1 cellular context compared by ENCODE assay signal in genomic region chr20:49713779-49714712, GRCh38.
TF ChIP-seq lines count a peak whose summit lies in the region.

B4GALT5 (minus strand) TSS chr20:49713878; CDS start chr20:49713690, 188 bp downstream.

TF ChIP-seq in HepG2, 621 proteins besides CTCF, POLR2A, EP300 and RAD21 (continued from another document and continues in another):
- peak; percentile 82; the same call in 1 of the 2 replicates for TF ChIP-seq ZNF704 (CRISPR knock-in tag; IDR thresholded peaks at IDR 0.05; ENCODE audit: borderline replicate concordance)
- no peak for TF ChIP-seq ZNF652 (CRISPR knock-in tag; IDR thresholded peaks at IDR 0.05; ENCODE audit: borderline replicate concordance, low read depth)
- TF ChIP-seq ZNF256 (CRISPR knock-in tag; conservative IDR thresholded peaks at IDR 0.05): peak; percentile 16; the same call in 1 of the 2 replicates
- no peak; the same call in 1 of the 2 replicates for TF ChIP-seq ZNF337 (CRISPR knock-in tag; IDR thresholded peaks at IDR 0.05; ENCODE audit: borderline replicate concordance, low read depth)
- TF ChIP-seq KLF16 (CRISPR knock-in tag; IDR thresholded peaks at IDR 0.05): peak in 1 of 2 experiments; percentile 69; a peak in 1 of 4 replicates
- no peak for TF ChIP-seq SRF (IDR thresholded peaks at IDR 0.05; ENCODE audit: low read depth, low read length)
- 0 out of 2 replicates have a peak, but pooled peaks have one; percentile 30 for TF ChIP-seq FIP1L1 (IDR thresholded peaks at IDR 0.05; ENCODE audit: borderline replicate concordance, insufficient read depth, low read depth, low read length)
- TF ChIP-seq, protein P1, sequence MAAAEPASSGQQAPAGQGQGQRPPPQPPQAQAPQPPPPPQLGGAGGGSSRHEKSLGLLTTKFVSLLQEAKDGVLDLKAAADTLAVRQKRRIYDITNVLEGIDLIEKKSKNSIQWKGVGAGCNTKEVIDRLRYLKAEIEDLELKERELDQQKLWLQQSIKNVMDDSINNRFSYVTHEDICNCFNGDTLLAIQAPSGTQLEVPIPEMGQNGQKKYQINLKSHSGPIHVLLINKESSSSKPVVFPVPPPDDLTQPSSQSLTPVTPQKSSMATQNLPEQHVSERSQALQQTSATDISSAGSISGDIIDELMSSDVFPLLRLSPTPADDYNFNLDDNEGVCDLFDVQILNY (CRISPR knock-in tag; conservative IDR thresholded peaks at IDR 0.05): no peak
- TF ChIP-seq, protein P2, sequence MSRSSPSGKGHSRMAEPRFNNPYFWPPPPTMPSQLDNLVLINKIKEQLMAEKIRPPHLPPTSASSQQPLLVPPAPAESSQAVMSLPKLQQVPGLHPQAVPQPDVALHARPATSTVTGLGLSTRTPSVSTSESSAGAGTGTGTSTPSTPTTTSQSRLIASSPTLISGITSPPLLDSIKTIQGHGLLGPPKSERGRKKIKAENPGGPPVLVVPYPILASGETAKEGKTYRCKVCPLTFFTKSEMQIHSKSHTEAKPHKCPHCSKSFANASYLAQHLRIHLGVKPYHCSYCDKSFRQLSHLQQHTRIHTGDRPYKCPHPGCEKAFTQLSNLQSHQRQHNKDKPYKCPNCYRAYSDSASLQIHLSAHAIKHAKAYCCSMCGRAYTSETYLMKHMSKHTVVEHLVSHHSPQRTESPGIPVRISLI (CRISPR knock-in tag; IDR thresholded peaks at IDR 0.05; ENCODE audit: borderline replicate concordance): peak; percentile 55; the same call in 1 of the 2 replicates
- TF ChIP-seq, protein P3, sequence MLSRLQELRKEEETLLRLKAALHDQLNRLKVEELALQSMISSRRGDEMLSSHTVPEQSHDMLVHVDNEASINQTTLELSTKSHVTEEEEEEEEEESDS (CRISPR knock-in tag; IDR thresholded peaks at IDR 0.05; ENCODE audit: borderline replicate concordance): no peak
- TF ChIP-seq ISL2 (CRISPR knock-in tag; IDR thresholded peaks at IDR 0.05): peak; percentile 41; the same call in 1 of the 2 replicates
- TF ChIP-seq, protein P4, sequence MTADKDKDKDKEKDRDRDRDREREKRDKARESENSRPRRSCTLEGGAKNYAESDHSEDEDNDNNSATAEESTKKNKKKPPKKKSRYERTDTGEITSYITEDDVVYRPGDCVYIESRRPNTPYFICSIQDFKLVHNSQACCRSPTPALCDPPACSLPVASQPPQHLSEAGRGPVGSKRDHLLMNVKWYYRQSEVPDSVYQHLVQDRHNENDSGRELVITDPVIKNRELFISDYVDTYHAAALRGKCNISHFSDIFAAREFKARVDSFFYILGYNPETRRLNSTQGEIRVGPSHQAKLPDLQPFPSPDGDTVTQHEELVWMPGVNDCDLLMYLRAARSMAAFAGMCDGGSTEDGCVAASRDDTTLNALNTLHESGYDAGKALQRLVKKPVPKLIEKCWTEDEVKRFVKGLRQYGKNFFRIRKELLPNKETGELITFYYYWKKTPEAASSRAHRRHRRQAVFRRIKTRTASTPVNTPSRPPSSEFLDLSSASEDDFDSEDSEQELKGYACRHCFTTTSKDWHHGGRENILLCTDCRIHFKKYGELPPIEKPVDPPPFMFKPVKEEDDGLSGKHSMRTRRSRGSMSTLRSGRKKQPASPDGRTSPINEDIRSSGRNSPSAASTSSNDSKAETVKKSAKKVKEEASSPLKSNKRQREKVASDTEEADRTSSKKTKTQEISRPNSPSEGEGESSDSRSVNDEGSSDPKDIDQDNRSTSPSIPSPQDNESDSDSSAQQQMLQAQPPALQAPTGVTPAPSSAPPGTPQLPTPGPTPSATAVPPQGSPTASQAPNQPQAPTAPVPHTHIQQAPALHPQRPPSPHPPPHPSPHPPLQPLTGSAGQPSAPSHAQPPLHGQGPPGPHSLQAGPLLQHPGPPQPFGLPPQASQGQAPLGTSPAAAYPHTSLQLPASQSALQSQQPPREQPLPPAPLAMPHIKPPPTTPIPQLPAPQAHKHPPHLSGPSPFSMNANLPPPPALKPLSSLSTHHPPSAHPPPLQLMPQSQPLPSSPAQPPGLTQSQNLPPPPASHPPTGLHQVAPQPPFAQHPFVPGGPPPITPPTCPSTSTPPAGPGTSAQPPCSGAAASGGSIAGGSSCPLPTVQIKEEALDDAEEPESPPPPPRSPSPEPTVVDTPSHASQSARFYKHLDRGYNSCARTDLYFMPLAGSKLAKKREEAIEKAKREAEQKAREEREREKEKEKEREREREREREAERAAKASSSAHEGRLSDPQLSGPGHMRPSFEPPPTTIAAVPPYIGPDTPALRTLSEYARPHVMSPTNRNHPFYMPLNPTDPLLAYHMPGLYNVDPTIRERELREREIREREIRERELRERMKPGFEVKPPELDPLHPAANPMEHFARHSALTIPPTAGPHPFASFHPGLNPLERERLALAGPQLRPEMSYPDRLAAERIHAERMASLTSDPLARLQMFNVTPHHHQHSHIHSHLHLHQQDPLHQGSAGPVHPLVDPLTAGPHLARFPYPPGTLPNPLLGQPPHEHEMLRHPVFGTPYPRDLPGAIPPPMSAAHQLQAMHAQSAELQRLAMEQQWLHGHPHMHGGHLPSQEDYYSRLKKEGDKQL (CRISPR knock-in tag; IDR thresholded peaks at IDR 0.05; ENCODE audit: low read depth): no peak
- no peak for TF ChIP-seq NFRKB (IDR thresholded peaks at IDR 0.05)
- no peak for TF ChIP-seq STAT6 (CRISPR knock-in tag; IDR thresholded peaks at IDR 0.05; ENCODE audit: borderline replicate concordance)
- TF ChIP-seq SOX6 (IDR thresholded peaks at IDR 0.05): no peak
- TF ChIP-seq SOX6 (CRISPR knock-in tag; IDR thresholded peaks at IDR 0.05): peak; percentile 56
- TF ChIP-seq KDM6A (CRISPR knock-in tag; IDR thresholded peaks at IDR 0.05; ENCODE audit: low read depth): 0 out of 2 replicates have a peak, but pooled peaks have one; percentile 23
- TF ChIP-seq SMC3 (IDR thresholded peaks at IDR 0.05; ENCODE audit: low read length): no peak
- TF ChIP-seq RBM39 (IDR thresholded peaks at IDR 0.05; ENCODE audit: low read depth, low read length, poor library complexity, severe bottlenecking): no peak
- peak; percentile 80 for TF ChIP-seq CCDC6 (CRISPR knock-in tag; IDR thresholded peaks at IDR 0.05)
- TF ChIP-seq TAF15 (IDR thresholded peaks at IDR 0.05; ENCODE audit: low read depth, low read length, poor library complexity, severe bottlenecking): no peak
- TF ChIP-seq ZNF776 (CRISPR knock-in tag; IDR thresholded peaks at IDR 0.05): no peak; the same call in 1 of the 2 replicates
- TF ChIP-seq ZFX (CRISPR knock-in tag; IDR thresholded peaks at IDR 0.05; ENCODE audit: low read depth): peak; percentile 48; the same call in 1 of the 2 replicates
- TF ChIP-seq GPN1 (CRISPR knock-in tag; IDR thresholded peaks at IDR 0.05; ENCODE audit: borderline replicate concordance): no peak
- no peak for TF ChIP-seq ZSCAN22 (CRISPR knock-in tag; IDR thresholded peaks at IDR 0.05)
- no peak for TF ChIP-seq ZNF816 (CRISPR knock-in tag; IDR thresholded peaks at IDR 0.05; ENCODE audit: borderline replicate concordance)
- TF ChIP-seq NR2F6 (IDR thresholded peaks at IDR 0.05): no peak
- no peak for TF ChIP-seq NR2F6 (CRISPR knock-in tag; IDR thresholded peaks at IDR 0.05)
- peak; percentile 74; the same call in 1 of the 2 replicates for TF ChIP-seq ZNF768 (CRISPR knock-in tag; IDR thresholded peaks at IDR 0.05)
- peak; percentile 53 for TF ChIP-seq ZNF264 (CRISPR knock-in tag; IDR thresholded peaks at IDR 0.05)
- peak; percentile 75 for TF ChIP-seq SALL1 (CRISPR knock-in tag; IDR thresholded peaks at IDR 0.05)
- TF ChIP-seq DNMT3B (CRISPR knock-in tag; conservative IDR thresholded peaks at IDR 0.05): no peak
- no peak for TF ChIP-seq ZNF224 (CRISPR knock-in tag; IDR thresholded peaks at IDR 0.05)
- TF ChIP-seq, protein P5, sequence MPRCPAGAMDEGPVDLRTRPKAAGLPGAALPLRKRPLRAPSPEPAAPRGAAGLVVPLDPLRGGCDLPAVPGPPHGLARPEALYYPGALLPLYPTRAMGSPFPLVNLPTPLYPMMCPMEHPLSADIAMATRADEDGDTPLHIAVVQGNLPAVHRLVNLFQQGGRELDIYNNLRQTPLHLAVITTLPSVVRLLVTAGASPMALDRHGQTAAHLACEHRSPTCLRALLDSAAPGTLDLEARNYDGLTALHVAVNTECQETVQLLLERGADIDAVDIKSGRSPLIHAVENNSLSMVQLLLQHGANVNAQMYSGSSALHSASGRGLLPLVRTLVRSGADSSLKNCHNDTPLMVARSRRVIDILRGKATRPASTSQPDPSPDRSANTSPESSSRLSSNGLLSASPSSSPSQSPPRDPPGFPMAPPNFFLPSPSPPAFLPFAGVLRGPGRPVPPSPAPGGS (CRISPR knock-in tag; IDR thresholded peaks at IDR 0.05): peak; percentile 21; the same call in 1 of the 2 replicates
- TF ChIP-seq AHR (CRISPR knock-in tag; IDR thresholded peaks at IDR 0.05): peak; percentile 56; the same call in 1 of the 2 replicates
- TF ChIP-seq, protein P6, sequence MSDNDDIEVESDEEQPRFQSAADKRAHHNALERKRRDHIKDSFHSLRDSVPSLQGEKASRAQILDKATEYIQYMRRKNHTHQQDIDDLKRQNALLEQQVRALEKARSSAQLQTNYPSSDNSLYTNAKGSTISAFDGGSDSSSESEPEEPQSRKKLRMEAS (IDR thresholded peaks at IDR 0.05): peak; percentile 68
- TF ChIP-seq, protein P7, sequence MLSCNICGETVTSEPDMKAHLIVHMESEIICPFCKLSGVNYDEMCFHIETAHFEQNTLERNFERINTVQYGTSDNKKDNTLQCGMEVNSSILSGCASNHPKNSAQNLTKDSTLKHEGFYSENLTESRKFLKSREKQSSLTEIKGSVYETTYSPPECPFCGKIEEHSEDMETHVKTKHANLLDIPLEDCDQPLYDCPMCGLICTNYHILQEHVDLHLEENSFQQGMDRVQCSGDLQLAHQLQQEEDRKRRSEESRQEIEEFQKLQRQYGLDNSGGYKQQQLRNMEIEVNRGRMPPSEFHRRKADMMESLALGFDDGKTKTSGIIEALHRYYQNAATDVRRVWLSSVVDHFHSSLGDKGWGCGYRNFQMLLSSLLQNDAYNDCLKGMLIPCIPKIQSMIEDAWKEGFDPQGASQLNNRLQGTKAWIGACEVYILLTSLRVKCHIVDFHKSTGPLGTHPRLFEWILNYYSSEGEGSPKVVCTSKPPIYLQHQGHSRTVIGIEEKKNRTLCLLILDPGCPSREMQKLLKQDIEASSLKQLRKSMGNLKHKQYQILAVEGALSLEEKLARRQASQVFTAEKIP (CRISPR knock-in tag; IDR thresholded peaks at IDR 0.05; ENCODE audit: borderline replicate concordance): no peak
- TF ChIP-seq RXRA (CRISPR knock-in tag; IDR thresholded peaks at IDR 0.05): no peak
- TF ChIP-seq NR2F1 (CRISPR knock-in tag; IDR thresholded peaks at IDR 0.05): no peak
- TF ChIP-seq TMF1 (CRISPR knock-in tag; IDR thresholded peaks at IDR 0.05; ENCODE audit: low read depth): no peak; the same call in none of the 2 replicates
- no peak for TF ChIP-seq U2AF1 (optimal IDR thresholded peaks at IDR 0.05; ENCODE audit: low read depth, low read length)
- TF ChIP-seq, protein P8, sequence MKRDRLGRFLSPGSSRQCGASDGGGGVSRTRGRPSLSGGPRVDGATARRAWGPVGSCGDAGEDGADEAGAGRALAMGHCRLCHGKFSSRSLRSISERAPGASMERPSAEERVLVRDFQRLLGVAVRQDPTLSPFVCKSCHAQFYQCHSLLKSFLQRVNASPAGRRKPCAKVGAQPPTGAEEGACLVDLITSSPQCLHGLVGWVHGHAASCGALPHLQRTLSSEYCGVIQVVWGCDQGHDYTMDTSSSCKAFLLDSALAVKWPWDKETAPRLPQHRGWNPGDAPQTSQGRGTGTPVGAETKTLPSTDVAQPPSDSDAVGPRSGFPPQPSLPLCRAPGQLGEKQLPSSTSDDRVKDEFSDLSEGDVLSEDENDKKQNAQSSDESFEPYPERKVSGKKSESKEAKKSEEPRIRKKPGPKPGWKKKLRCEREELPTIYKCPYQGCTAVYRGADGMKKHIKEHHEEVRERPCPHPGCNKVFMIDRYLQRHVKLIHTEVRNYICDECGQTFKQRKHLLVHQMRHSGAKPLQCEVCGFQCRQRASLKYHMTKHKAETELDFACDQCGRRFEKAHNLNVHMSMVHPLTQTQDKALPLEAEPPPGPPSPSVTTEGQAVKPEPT (CRISPR knock-in tag; IDR thresholded peaks at IDR 0.05; ENCODE audit: low read depth): peak; percentile 90
- TF ChIP-seq, protein P9, sequence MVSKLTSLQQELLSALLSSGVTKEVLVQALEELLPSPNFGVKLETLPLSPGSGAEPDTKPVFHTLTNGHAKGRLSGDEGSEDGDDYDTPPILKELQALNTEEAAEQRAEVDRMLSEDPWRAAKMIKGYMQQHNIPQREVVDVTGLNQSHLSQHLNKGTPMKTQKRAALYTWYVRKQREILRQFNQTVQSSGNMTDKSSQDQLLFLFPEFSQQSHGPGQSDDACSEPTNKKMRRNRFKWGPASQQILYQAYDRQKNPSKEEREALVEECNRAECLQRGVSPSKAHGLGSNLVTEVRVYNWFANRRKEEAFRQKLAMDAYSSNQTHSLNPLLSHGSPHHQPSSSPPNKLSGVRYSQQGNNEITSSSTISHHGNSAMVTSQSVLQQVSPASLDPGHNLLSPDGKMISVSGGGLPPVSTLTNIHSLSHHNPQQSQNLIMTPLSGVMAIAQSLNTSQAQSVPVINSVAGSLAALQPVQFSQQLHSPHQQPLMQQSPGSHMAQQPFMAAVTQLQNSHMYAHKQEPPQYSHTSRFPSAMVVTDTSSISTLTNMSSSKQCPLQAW (CRISPR knock-in tag; IDR thresholded peaks at IDR 0.05): no peak
- TF ChIP-seq KAT8 (CRISPR knock-in tag; IDR thresholded peaks at IDR 0.05): peak; percentile 53
- TF ChIP-seq ZFP37 (CRISPR knock-in tag; IDR thresholded peaks at IDR 0.05; ENCODE audit: borderline replicate concordance): 0 out of 2 replicates have a peak, but pooled peaks have one; percentile 36
- peak; percentile 74 for TF ChIP-seq ZMYM4 (CRISPR knock-in tag; IDR thresholded peaks at IDR 0.05)
- no peak for TF ChIP-seq ATF1 (CRISPR knock-in tag; IDR thresholded peaks at IDR 0.05)
